Comparison of ENCODE assay signal across 19 cellular contexts in genomic region chr19:33306191-33306590, GRCh38.
"Had no signal": no experiment of that assay in that cellular context is flagged by ENCODE, and none has a peak within 500 bp of the region (broad histone marks: within the 10 kb centered on the region; RNA-seq: fewer than 3 reads in every experiment).

No MANE protein-coding gene starts in this region.

- H3K4me3 Mint-ChIP-seq: activated CD4-positive, alpha-beta T cell treated with anti-CD3 and anti-CD28 coated beads, Interleukin-2, amount 10 ng/mL, durations not matched to agents 7 days and 5 days; activated CD8-positive, alpha-beta T cell treated with anti-CD3 and anti-CD28 coated beads, Interleukin-2, amount 10 ng/mL, durations not matched to agents 7 days and 5 days; activated T-cell treated with anti-CD3 and anti-CD28 coated beads, Interleukin-2, amount 50 U/mL, for 4 hours; immature natural killer cell had no signal

- H3K27ac Mint-ChIP-seq: activated CD4-positive, alpha-beta T cell treated with anti-CD3 and anti-CD28 coated beads, Interleukin-2, amount 10 ng/mL, durations not matched to agents 7 days and 5 days; activated CD8-positive, alpha-beta T cell treated with anti-CD3 and anti-CD28 coated beads, Interleukin-2, amount 10 ng/mL, durations not matched to agents 7 days and 5 days; immature natural killer cell had no signal

- H3K27ac ChIP-seq: coronary artery, gastroesophageal sphincter, heart left ventricle, left ventricle myocardium inferior, tibial artery had no signal

- H3K4me1 Mint-ChIP-seq: activated CD4-positive, alpha-beta T cell treated with anti-CD3 and anti-CD28 coated beads, Interleukin-2, amount 10 ng/mL, durations not matched to agents 7 days and 5 days had no signal

- DNase-seq: activated CD4-positive, alpha-beta T cell treated with anti-CD3 and anti-CD28 coated beads, Interleukin-2, amount 10 ng/mL, durations not matched to agents 7 days and 5 days; activated CD8-positive, alpha-beta memory T cell treated with anti-CD3 and anti-CD28 coated beads, Interleukin-2, amount 50 U/mL, for 4 hours; activated CD8-positive, alpha-beta T cell treated with anti-CD3 and anti-CD28 coated beads, Interleukin-2, amount 10 ng/mL, durations not matched to agents 7 days and 5 days; activated naive CD4-positive, alpha-beta T cell treated with anti-CD3 and anti-CD28 coated beads, Interleukin-2, amount 50 U/mL, for 16 hours; activated T-cell treated with anti-CD3 and anti-CD28 coated beads, Interleukin-2, amount 50 U/mL, for 4 hours; aorta; effector CD4-positive, alpha-beta T cell; immature natural killer cell; kidney glomerular epithelial cell; left ventricle myocardium inferior; naive thymus-derived CD8-positive, alpha-beta T cell; stimulated activated CD4-positive, alpha-beta T cell treated with anti-CD3 and anti-CD28 coated beads, Interleukin-2, amount 100 ng/mL, for 24 hours; stimulated activated naive CD4-positive, alpha-beta T cell treated with Interleukin-2 at 50 U/mL for 16 hours; substantia nigra; tibial artery had no signal

- H3K9me3 Mint-ChIP-seq: activated CD4-positive, alpha-beta T cell treated with anti-CD3 and anti-CD28 coated beads, Interleukin-2, amount 10 ng/mL, durations not matched to agents 7 days and 5 days; activated T-cell treated with anti-CD3 and anti-CD28 coated beads, Interleukin-2, amount 50 U/mL, for 4 hours; immature natural killer cell; naive thymus-derived CD8-positive, alpha-beta T cell had no signal

- H3K9me3 ChIP-seq: gastroesophageal sphincter, heart left ventricle, left ventricle myocardium inferior, mucosa of descending colon, tibial artery had no signal

- H3K36me3 Mint-ChIP-seq: immature natural killer cell; naive thymus-derived CD8-positive, alpha-beta T cell had no signal

- H3K4me3 ChIP-seq: coronary artery, gastroesophageal sphincter, heart left ventricle, left ventricle myocardium inferior, mucosa of descending colon, tibial artery had no signal

- H3K36me3 ChIP-seq: gastroesophageal sphincter, heart left ventricle, left ventricle myocardium inferior, tibial artery had no signal
